ENCODE assay signal across 8 cellular contexts in genomic region chr12:71664411-71665108, GRCh38. TPM values are rescaled to one million over a fixed set of nuclear protein-coding genes. Genes with fewer than 3 reads are reported as not detected.
DNase-seq lines count a peak whose midpoint lies in the region; ATAC-seq, FAIRE-seq and TF ChIP-seq lines count a peak whose summit lies in the region.

No MANE protein-coding gene starts in this region.

- no peak for TF ChIP-seq CTCF in fibroblast of pulmonary artery (IDR thresholded peaks at IDR 0.05; ENCODE audit: low read length, missing control alignments)

- no peaks in the 10 kb centered on the region for H3K27me3 ChIP-seq in trophoblast cell (ENCODE audit: insufficient read depth, low read length)

- DNase-seq in activated CD4-positive, alpha-beta T cell treated with anti-CD3 and anti-CD28 coated beads, Interleukin-2, amount 10 ng/mL, durations not matched to agents 7 days and 5 days = no peak
- DNase-seq in activated CD4-positive, alpha-beta T cell treated with anti-CD3 and anti-CD28 coated beads for 48 hours = no peak
- DNase-seq in fibroblast of pulmonary artery (ENCODE audit: low read depth) (peak; percentile 28), trophoblast cell (peak in 1 of 2 donors; percentile 27), HTR-8/SVneo (ENCODE audit: insufficient read length, low spot score) (no peak)

- H3K36me3 ChIP-seq in trophoblast cell (ENCODE audit: control insufficient read depth in 1 of 2, insufficient read depth in 2 of 2, low read length in 2 of 2) = no peaks in the 10 kb centered on the region

- H4K12ac ChIP-seq in trophoblast cell (ENCODE audit: low read depth, low read length) = peak overlapping the region; percentile 47

- no peak overlapping the region for H2AK5ac ChIP-seq in trophoblast cell (ENCODE audit: low read length)

- peak overlapping the region; percentile 98 for H3K4me3 Mint-ChIP-seq in activated CD4-positive, alpha-beta T cell treated with anti-CD3 and anti-CD28 coated beads, Interleukin-2, amount 10 ng/mL, durations not matched to agents 7 days and 5 days
- peak overlapping the region; percentile 99 for H3K4me3 Mint-ChIP-seq in T-helper 1 cell treated with Interleukin-12 subunit alpha and Interleukin-12 subunit beta and Interleukin-4 antibody, amounts not matched to agents 30 μg/mL and 1 μg/mL, for 36 hours

- peak overlapping the region; percentile 50 for H4K8ac ChIP-seq in trophoblast cell (ENCODE audit: low read depth, low read length)

- peak overlapping the region; percentile 48 for H3K9ac ChIP-seq in trophoblast cell (ENCODE audit: low read length)

- peaks cover 35% of the 10 kb centered on the region for H3K4me1 Mint-ChIP-seq in activated CD4-positive, alpha-beta T cell treated with anti-CD3 and anti-CD28 coated beads, Interleukin-2, amount 10 ng/mL, durations not matched to agents 7 days and 5 days
- peaks cover 19% of the 10 kb centered on the region for H3K4me1 Mint-ChIP-seq in T-helper 1 cell treated with Interleukin-12 subunit alpha and Interleukin-12 subunit beta and Interleukin-4 antibody, amounts not matched to agents 30 μg/mL and 1 μg/mL, for 36 hours (ENCODE audit: low read depth)

- no peak overlapping the region for H2BK12ac ChIP-seq in trophoblast cell (ENCODE audit: low read length)

- peak overlapping the region; percentile 70 for H3K27ac ChIP-seq in trophoblast cell (ENCODE audit: low read depth, low read length)

- no peaks in the 10 kb centered on the region for H3K9me3 Mint-ChIP-seq in activated CD4-positive, alpha-beta T cell treated with anti-CD3 and anti-CD28 coated beads, Interleukin-2, amount 10 ng/mL, durations not matched to agents 7 days and 5 days
- H3K9me3 Mint-ChIP-seq in T-helper 1 cell treated with Interleukin-12 subunit alpha and Interleukin-12 subunit beta and Interleukin-4 antibody, amounts not matched to agents 30 μg/mL and 1 μg/mL, for 36 hours = no peaks in the 10 kb centered on the region

- peak overlapping the region; percentile 100 for H3K27ac Mint-ChIP-seq in activated CD4-positive, alpha-beta T cell treated with anti-CD3 and anti-CD28 coated beads, Interleukin-2, amount 10 ng/mL, durations not matched to agents 7 days and 5 days
- peak overlapping the region; percentile 99 for H3K27ac Mint-ChIP-seq in T-helper 1 cell treated with Interleukin-12 subunit alpha and Interleukin-12 subunit beta and Interleukin-4 antibody, amounts not matched to agents 30 μg/mL and 1 μg/mL, for 36 hours

- H2BK120ac ChIP-seq in trophoblast cell (ENCODE audit: insufficient read depth, low read length, poor library complexity) = peak overlapping the region; percentile 23

- WGBS in trophoblast cell (ENCODE audit: extremely low coverage, insufficient coverage, insufficient read length) = no CpG with 5 or more reads among the region's 20 CpGs

- peaks cover 13% of the 10 kb centered on the region for H3K79me1 ChIP-seq in trophoblast cell (ENCODE audit: low read length)

- ATAC-seq in HG02852 (IDR thresholded peaks at IDR 0.05; ENCODE audit: unreplicated experiment) = peak; percentile 18
- no peak for ATAC-seq in GM19324 (IDR thresholded peaks at IDR 0.05; ENCODE audit: low FRiP score, unreplicated experiment)

- H3K27me3 Mint-ChIP-seq in activated CD4-positive, alpha-beta T cell treated with anti-CD3 and anti-CD28 coated beads, Interleukin-2, amount 10 ng/mL, durations not matched to agents 7 days and 5 days = no peaks in the 10 kb centered on the region
- H3K27me3 Mint-ChIP-seq in T-helper 1 cell treated with Interleukin-12 subunit alpha and Interleukin-12 subunit beta and Interleukin-4 antibody, amounts not matched to agents 30 μg/mL and 1 μg/mL, for 36 hours (ENCODE audit: low read depth) = no peaks in the 10 kb centered on the region

- peaks cover 31% of the 10 kb centered on the region for H3K36me3 Mint-ChIP-seq in activated CD4-positive, alpha-beta T cell treated with anti-CD3 and anti-CD28 coated beads, Interleukin-2, amount 10 ng/mL, durations not matched to agents 7 days and 5 days (ENCODE audit: low read depth)
- H3K36me3 Mint-ChIP-seq in T-helper 1 cell treated with Interleukin-12 subunit alpha and Interleukin-12 subunit beta and Interleukin-4 antibody, amounts not matched to agents 30 μg/mL and 1 μg/mL, for 36 hours (ENCODE audit: low read depth) = peaks cover 20% of the 10 kb centered on the region

- H3K9me3 ChIP-seq in trophoblast cell (ENCODE audit: insufficient read depth, low read depth, low read length) = no peaks in the 10 kb centered on the region

- H3K18ac ChIP-seq in trophoblast cell (ENCODE audit: low read length) = peak overlapping the region; percentile 31

- H3K4me3 ChIP-seq in fibroblast of pulmonary artery (replicated peaks; ENCODE audit: low read depth, low read length) = peak overlapping the region; percentile 93
- H3K4me3 ChIP-seq in trophoblast cell (ENCODE audit: low read depth, low read length) = peak overlapping the region; percentile 87

- H3K23ac ChIP-seq in trophoblast cell (ENCODE audit: low read length) = no peak overlapping the region

- peak overlapping the region; percentile 82 for H4K91ac ChIP-seq in trophoblast cell (ENCODE audit: low read depth, low read length)

- peak overlapping the region; percentile 28 for H3K4ac ChIP-seq in trophoblast cell (ENCODE audit: low read depth, low read length)

- H3K4me2 ChIP-seq in trophoblast cell (ENCODE audit: low read length) = peak overlapping the region; percentile 59

- H2AFZ ChIP-seq in trophoblast cell (ENCODE audit: insufficient read depth, low read length, poor library complexity) = peak overlapping the region; percentile 71

- POLR2A ChIA-PET in activated CD4-positive, alpha-beta T cell treated with anti-CD3 and anti-CD28 coated beads, Interleukin-2, amount 10 ng/mL, durations not matched to agents 7 days and 5 days (lab: Charles Lee) = interaction anchor here (1.1 to 2.1 kb wide), 2 partner anchors 22 to 28 kb away, joined by 3 to 8 read pairs; partner anchors contain the start of gene TMEM19

- H3K14ac ChIP-seq in trophoblast cell (ENCODE audit: low read length) = peak overlapping the region; percentile 73

- CTCF ChIA-PET in activated CD4-positive, alpha-beta T cell treated with anti-CD3 and anti-CD28 coated beads, Interleukin-2, amount 10 ng/mL, durations not matched to agents 7 days and 5 days (lab: Charles Lee) = interaction anchor here (0.9 to 3.3 kb wide), 6 partner anchors 13 to 58 kb away, joined by 3 to 16 read pairs (median 4); partner anchors contain the start of gene TMEM19

- peaks cover 0 to 2% of the 10 kb centered on the region in 2 experiments for H3K4me1 ChIP-seq in trophoblast cell (ENCODE audit: control insufficient read depth in 1 of 2, insufficient read depth in 2 of 2, low read length in 2 of 2)

- no peak for FAIRE-seq in HTR-8/SVneo (lab: Jason Lieb, UNC)

- peak overlapping the region; percentile 35 for H2BK5ac ChIP-seq in trophoblast cell (ENCODE audit: low read depth, low read length, poor library complexity)

- peaks cover 13% of the 10 kb centered on the region for H3K79me2 ChIP-seq in trophoblast cell (ENCODE audit: control insufficient read depth, insufficient read depth, low read length, poor library complexity)

RNA-seq across cellular contexts. Expression of gene THAP2, which starts 0.5 kb away (rescaled TPM):
- 1 to 10 TPM; 6.1 to 7.1 TPM for total RNA-seq in activated CD4-positive, alpha-beta T cell treated with anti-CD3 and anti-CD28 coated beads, Interleukin-2, amount 10 ng/mL, durations not matched to agents 7 days and 5 days
- polyA plus RNA-seq in trophoblast cell (2013) = 5.2 and 5.3 TPM in 2 replicates

RNA-seq across cellular contexts. Expression of gene ZFC3H1, which starts 0.9 kb away (rescaled TPM):
- 10 to 100 TPM; 55.8 to 66.7 TPM for total RNA-seq in activated CD4-positive, alpha-beta T cell treated with anti-CD3 and anti-CD28 coated beads, Interleukin-2, amount 10 ng/mL, durations not matched to agents 7 days and 5 days
- polyA plus RNA-seq in trophoblast cell (2013) = 25.3 and 25.9 TPM in 2 replicates

RNA-seq across cellular contexts. Expression of gene TMEM19, which starts 21.3 kb away (rescaled TPM):
- total RNA-seq in activated CD4-positive, alpha-beta T cell treated with anti-CD3 and anti-CD28 coated beads, Interleukin-2, amount 10 ng/mL, durations not matched to agents 7 days and 5 days = 10 to 100 TPM; 22.4 to 22.7 TPM
- 10.4 and 11.0 TPM in 2 replicates for polyA plus RNA-seq in trophoblast cell (2013)
